In genomic region chr5:172335721-172336120, GRCh38 we compare ENCODE assay signal across 18 cellular contexts. TPM values are rescaled to one million over a fixed set of nuclear protein-coding genes. Genes with fewer than 3 reads are reported as not detected.
DNase-seq lines count a peak whose midpoint lies in the region; ATAC-seq and TF ChIP-seq lines count a peak whose summit lies in the region.
"Had no signal": no experiment of that assay in that cellular context is flagged by ENCODE, and none has a peak within 500 bp of the region (broad histone marks: within the 10 kb centered on the region; RNA-seq: fewer than 3 reads in every experiment).

No MANE protein-coding gene starts in this region.

- H4K20me1 ChIP-seq in BLaER1, result peaks cover 14% of the 10 kb centered on the region; the same call in 1 of the 2 replicates
- H4K20me1 ChIP-seq in H9 (ENCODE audit: control insufficient read depth, insufficient read depth, insufficient read length), result no peaks in the 10 kb centered on the region

- no peak overlapping the region for H2AK5ac ChIP-seq in H9 (ENCODE audit: insufficient read length, low read length)

- no peaks in the 10 kb centered on the region for H3K23me2 ChIP-seq in H9 (ENCODE audit: insufficient read length, low read depth, low read length, poor library complexity, severe bottlenecking)

- no peak overlapping the region for H3K56ac ChIP-seq in H9 (ENCODE audit: insufficient read length, low read depth, low read length)

- no peak overlapping the region for H3K4me3 Mint-ChIP-seq in brain
- no peak overlapping the region for H3K4me3 Mint-ChIP-seq in neural crest cell
- H3K4me3 Mint-ChIP-seq in H9, result no peak overlapping the region
- no peak overlapping the region for H3K4me3 Mint-ChIP-seq in T-helper 17 cell
- H3K4me3 Mint-ChIP-seq: CD4-positive, alpha-beta T cell had no signal

- no peak overlapping the region for H4K91ac ChIP-seq in H9 (ENCODE audit: insufficient read length, low read depth, low read length)

- peaks cover 4% of the 10 kb centered on the region for H3K27me3 Mint-ChIP-seq in brain
- no peaks in the 10 kb centered on the region for H3K27me3 Mint-ChIP-seq in neural crest cell (ENCODE audit: low read depth)
- no peaks in the 10 kb centered on the region for H3K27me3 Mint-ChIP-seq in H9 (ENCODE audit: low read depth)
- peaks cover 43% of the 10 kb centered on the region for H3K27me3 Mint-ChIP-seq in T-helper 17 cell

- H3K79me1 ChIP-seq in H9 (ENCODE audit: insufficient read depth, low read depth, low read length, poor library complexity, severe bottlenecking), result no peaks in the 10 kb centered on the region

- no peaks in the 10 kb centered on the region for H3K9me3 ChIP-seq in BLaER1
- H3K9me3 ChIP-seq in H9 (ENCODE audit: control insufficient read depth, low read depth, low read length), result no peaks in the 10 kb centered on the region
- H3K9me3 ChIP-seq in T-helper 17 cell (ENCODE audit: control insufficient read depth, low read length, poor library complexity, severe bottlenecking), result no peaks in the 10 kb centered on the region

- no peak overlapping the region for H2AFZ ChIP-seq in H9 (ENCODE audit: low read length)

- no peak for ATAC-seq in T-helper 17 cell

- no peak overlapping the region for H3K9ac ChIP-seq in BLaER1
- H3K9ac ChIP-seq in H9 (ENCODE audit: extremely low read depth, insufficient read length, low read length), result no peak overlapping the region

- H3K36me3 ChIP-seq in BLaER1, result no peaks in the 10 kb centered on the region; the same call in 1 of the 2 replicates

- no peak overlapping the region for H3K4me3 ChIP-seq in BLaER1

- H3K79me2 ChIP-seq in H9 (ENCODE audit: insufficient read depth, low read length), result no peaks in the 10 kb centered on the region

- H3K14ac ChIP-seq in H9 (ENCODE audit: insufficient read depth, low read length), result no peak overlapping the region

- H2BK15ac ChIP-seq in H9 (ENCODE audit: low read depth, low read length), result no peak overlapping the region

- H3K4me2 ChIP-seq in BLaER1 (peak overlapping the region; percentile 86), H9 (ENCODE audit: insufficient read depth, insufficient read length, low read length) (no peak overlapping the region)

- H3K27me3 ChIP-seq in BLaER1 (no peaks in the 10 kb centered on the region), H9 (ENCODE audit: insufficient read depth, low read length) (no peaks in the 10 kb centered on the region)

- H3K4ac ChIP-seq in H9 (ENCODE audit: low read depth, low read length), result no peak overlapping the region

- H3K27ac ChIP-seq in BLaER1 (no peak overlapping the region), H9 (ENCODE audit: insufficient read length, low read depth, low read length) (no peak overlapping the region)
- H3K27ac ChIP-seq: HL-60 had no signal

- no peak overlapping the region for H2BK5ac ChIP-seq in H9 (ENCODE audit: insufficient read length, low read length)

- H3K18ac ChIP-seq in H9 (ENCODE audit: insufficient read length, low read depth, low read length), result no peak overlapping the region

- peak; percentile 32 for DNase-seq in M059J (ENCODE audit: low read depth)
- no peak for DNase-seq in neural crest cell (ENCODE audit: low read depth, low spot score)
- DNase-seq in head of caudate nucleus, result no peak
- DNase-seq in H9, result no peak
- DNase-seq in T-helper 17 cell, result no peak
- DNase-seq in GM13977 (ENCODE audit: low spot score), result no peak
- DNase-seq: 8988T; AML-193; C1 segment of cervical spinal cord; Calu3; CD4-positive, alpha-beta T cell; DMS 273 treated with DMSO at 0.1 percent for 48 hours; DMS79; GDM1; HCEC 1CT had no signal

- TF ChIP-seq CTCF in brain (conservative IDR thresholded peaks at IDR 0.05), result no peak
- no peak for TF ChIP-seq CTCF in neural crest cell (conservative IDR thresholded peaks at IDR 0.05)
- no peak for TF ChIP-seq CTCF in H9 (conservative IDR thresholded peaks at IDR 0.05)
- no peak for TF ChIP-seq CTCF in GM13977 (IDR thresholded peaks at IDR 0.05; ENCODE audit: extremely low read depth, insufficient read depth, missing control alignments)

- H3K27ac Mint-ChIP-seq in brain (peak overlapping the region in 4 of 5 experiments; percentile 18 to 89 (median 66)), neural crest cell (ENCODE audit: unreplicated experiment) (peak overlapping the region; percentile 75), H9 (peak overlapping the region in 1 of 3 experiments; percentile 24; a peak in 3 of 7 replicates), T-helper 17 cell (no peak overlapping the region)
- H3K27ac Mint-ChIP-seq: CD4-positive, alpha-beta T cell had no signal

- H3K4me1 Mint-ChIP-seq in brain (peaks cover 24% of the 10 kb centered on the region), neural crest cell (peaks cover 3% of the 10 kb centered on the region), H9 (no peaks in the 10 kb centered on the region; a peak in 1 of 4 replicates), T-helper 17 cell (peaks cover 2% of the 10 kb centered on the region)

- intact Hi-C loops in head of caudate nucleus (cut with DNase I), result no loop called here

- no peak overlapping the region for H2BK120ac ChIP-seq in H9 (ENCODE audit: low read depth, low read length, poor library complexity, severe bottlenecking)

- H3K4me1 ChIP-seq in BLaER1 (peaks cover 47% of the 10 kb centered on the region), H9 (ENCODE audit: insufficient read depth, low read length) (no peaks in the 10 kb centered on the region)

- WGBS in H9 (ENCODE audit: extremely low coverage, insufficient read length, low lambda C conversion rate), result no CpG with 5 or more reads among the region's 4 CpGs

- no peak overlapping the region for H3K23ac ChIP-seq in H9 (ENCODE audit: insufficient read length, low read depth, low read length)

- no peak overlapping the region for H2BK12ac ChIP-seq in H9 (ENCODE audit: insufficient read length, low read depth, low read length)

- H3T11ph ChIP-seq in H9 (ENCODE audit: low read length), result no peak overlapping the region

- H4K5ac ChIP-seq in H9 (ENCODE audit: insufficient read length, low read depth, low read length), result no peak overlapping the region

- H3K9me3 Mint-ChIP-seq in brain (no peaks in the 10 kb centered on the region), neural crest cell (no peaks in the 10 kb centered on the region), H9 (no peaks in the 10 kb centered on the region)
- H3K9me3 Mint-ChIP-seq: CD4-positive, alpha-beta T cell had no signal

- no peak overlapping the region for H4K8ac ChIP-seq in H9 (replicated peaks; ENCODE audit: insufficient read length, low read depth, low read length)

- in situ Hi-C loops in GM13977 (cut with MboI; ENCODE audit: low pct_unique_long_range_greater_than_20kb, low sequenced_read_pairs, unreplicated experiment), result no loop called here

- H3K36me3 Mint-ChIP-seq in brain (peaks cover 57% of the 10 kb centered on the region), neural crest cell (ENCODE audit: low read depth) (peaks cover 20% of the 10 kb centered on the region), H9 (ENCODE audit: insufficient read depth in 1 of 3, low read depth in 3 of 3) (peaks cover 5 to 36% (median 15%) of the 10 kb centered on the region in 3 experiments), T-helper 17 cell (ENCODE audit: low read depth) (no peaks in the 10 kb centered on the region)

- no peak overlapping the region for H2BK20ac ChIP-seq in H9 (ENCODE audit: low read depth, low read length, poor library complexity, severe bottlenecking)

RNA-seq across cellular contexts. Expression of gene UBTD2, which starts 52.2 kb away (rescaled TPM):
- total RNA-seq in M059J (2014; rRNA removed; shearing (Covaris generic)), result 31.0 and 37.0 TPM in 2 replicates
- polyA plus RNA-seq in brain (ENCODE audit: insufficient read depth, low read depth, low replicate concordance), result 11.3 TPM
- total RNA-seq in neural crest cell (73.3 and 74.0 TPM in 2 replicates), H9 (2021) (39.9 and 42.6 TPM in 2 replicates), T-helper 17 cell (1 to 10 TPM; 3.5 to 3.9 TPM)
